Comparison of ENCODE assay signal across 1 cellular context in genomic region chr12:92144631-92145480, GRCh38.
TF ChIP-seq lines count a peak whose summit lies in the region.

No MANE protein-coding gene starts in this region.

TF ChIP-seq in K562, 482 proteins besides CTCF, POLR2A, EP300 and RAD21 (continued from another document and continues in another):
- TF ChIP-seq CHD7 (IDR thresholded peaks at IDR 0.05; ENCODE audit: low read depth, low read length) (no peak), GTF2B (IDR thresholded peaks at IDR 0.05; ENCODE audit: extremely low read depth, insufficient read length) (no peak), ZC3H4 (CRISPR knock-in tag; IDR thresholded peaks at IDR 0.05; ENCODE audit: borderline replicate concordance) (peak; percentile 99), PBX2 (CRISPR knock-in tag; IDR thresholded peaks at IDR 0.05; ENCODE audit: low read depth) (peak; percentile 65), PBX2 (tag; conservative IDR thresholded peaks at IDR 0.05; ENCODE audit: low read depth) (peak; percentile 93), ZNF780A (CRISPR knock-in tag; IDR thresholded peaks at IDR 0.05) (no peak), RFX7 (CRISPR knock-in tag; IDR thresholded peaks at IDR 0.05) (no peak), MCM3 (IDR thresholded peaks at IDR 0.05) (no peak), TCF15 (CRISPR knock-in tag; IDR thresholded peaks at IDR 0.05) (no peak), CBX8 (IDR thresholded peaks at IDR 0.05; ENCODE audit: borderline replicate concordance, extremely low read depth, low read depth, low read length, poor library complexity, severe bottlenecking) (no peak), ZNF589 (CRISPR knock-in tag; IDR thresholded peaks at IDR 0.05; ENCODE audit: low read depth) (no peak), ZNF165 (CRISPR knock-in tag; IDR thresholded peaks at IDR 0.05; ENCODE audit: borderline replicate concordance) (no peak), HMBOX1 (IDR thresholded peaks at IDR 0.05) (no peak), ZNF766 (CRISPR knock-in tag; conservative IDR thresholded peaks at IDR 0.05) (no peak), DEAF1 (CRISPR knock-in tag; IDR thresholded peaks at IDR 0.05) (no peak), BCLAF1 (IDR thresholded peaks at IDR 0.05; ENCODE audit: borderline replicate concordance in 1 of 2, control insufficient read depth in 1 of 2, low read depth in 2 of 2, low read length in 1 of 2) (no peak), U2AF1 (optimal IDR thresholded peaks at IDR 0.05; ENCODE audit: low read depth, low read length) (peak; percentile 50), ZNF324 (CRISPR knock-in tag; IDR thresholded peaks at IDR 0.05) (no peak), TRIM28 (IDR thresholded peaks at IDR 0.05) (no peak), ASH1L (IDR thresholded peaks at IDR 0.05; ENCODE audit: borderline replicate concordance, low read depth, partially characterized antibody) (no peak), CREB5 (CRISPR knock-in tag; IDR thresholded peaks at IDR 0.05) (no peak), HBP1 (CRISPR knock-in tag; IDR thresholded peaks at IDR 0.05) (no peak), GABPB1 (CRISPR knock-in tag; IDR thresholded peaks at IDR 0.05) (no peak), ZNF639 (CRISPR knock-in tag; conservative IDR thresholded peaks at IDR 0.05 in 1 of 2, IDR thresholded peaks at IDR 0.05 in 1 of 2) (0 out of 4 replicates have a peak, but pooled peaks of 1 of the 2 experiments have one; percentile 32)
